15 cellular contexts compared by ENCODE assay signal in genomic region chr11:120945042-120945441, GRCh38.
DNase-seq lines count a peak whose midpoint lies in the region; ATAC-seq, FAIRE-seq and TF ChIP-seq lines count a peak whose summit lies in the region.
"Had no signal": no experiment of that assay in that cellular context is flagged by ENCODE, and none has a peak within 500 bp of the region (broad histone marks: within the 10 kb centered on the region; RNA-seq: fewer than 3 reads in every experiment).

No MANE protein-coding gene starts in this region.

- no peak overlapping the region for H3K27ac ChIP-seq in HCT116 (ENCODE audit: low read depth, low read length)
- no peak overlapping the region for H3K27ac ChIP-seq in VCaP
- no peak overlapping the region for H3K27ac ChIP-seq in liver (ENCODE audit: low read depth in 1 of 2, low read length in 2 of 2)
- H3K27ac ChIP-seq: SK-N-MC had no signal

- no peak overlapping the region for H3K4me2 ChIP-seq in HCT116 (ENCODE audit: low read length)

- no peaks in the 10 kb centered on the region for H4K20me1 ChIP-seq in HCT116 (ENCODE audit: insufficient read depth)

- TF ChIP-seq CTCF in D721Med (IDR thresholded peaks at IDR 0.05; ENCODE audit: insufficient read depth, missing control alignments) (peak; percentile 22), HCT116 (IDR thresholded peaks at IDR 0.05 in 2 of 3, conservative IDR thresholded peaks at IDR 0.05 in 1 of 3; ENCODE audit: borderline replicate concordance in 1 of 3, insufficient read depth in 1 of 3, low read depth in 2 of 3, low read length in 2 of 3) (peak; percentile 24 to 73 (median 64); a peak in 5 of 6 replicates), VCaP (conservative IDR thresholded peaks at IDR 0.05) (peak; percentile 60; the same call in 1 of the 2 replicates), liver (IDR thresholded peaks at IDR 0.05; ENCODE audit: low read depth, low read length, missing input control) (peak; percentile 3)

- CTCF ChIA-PET in HCT116 (lab: Charles Lee) = interaction anchor here (1.4 kb wide), 1 partner anchor 250 kb away, joined by 5 read pairs; no protein-coding TSS in a partner anchor

- no TSS peak for BruUV-seq in HCT116 (replicated peaks; lab: Mats Ljungman, UMichigan)

- H3K36me3 ChIP-seq in HCT116 (ENCODE audit: control insufficient read depth in 1 of 2, insufficient read depth in 2 of 2, low read length in 2 of 2) (no peaks in the 10 kb centered on the region), liver (ENCODE audit: control insufficient read depth in 4 of 4, insufficient read depth in 3 of 4, low read depth in 1 of 4, low read length in 3 of 4) (no peaks in the 10 kb centered on the region)

- H3K9me3 ChIP-seq in HCT116 (ENCODE audit: control insufficient read depth in 1 of 2, insufficient read depth in 1 of 2, low read depth in 1 of 2, low read length in 2 of 2) (peaks cover 4 to 14% of the 10 kb centered on the region in 2 experiments; a peak in 2 of 4 replicates), liver (ENCODE audit: control insufficient read depth in 4 of 4, low read length in 3 of 4) (peaks cover 4 to 15% (median 7%) of the 10 kb centered on the region in 4 donors)

- DNase-seq in D721Med (ENCODE audit: insufficient read length, low spot score) (no peak), HCT116 (ENCODE audit: low read depth, low spot score) (no peak)
- DNase-seq: activated CD4-positive, alpha-beta T cell treated with anti-CD3 and anti-CD28 coated beads for 1 hour; activated T-cell treated with anti-CD3 and anti-CD28 coated beads, Interleukin-2, amount 50 U/mL, for 48 hours; anterior cingulate cortex; effector memory CD4-positive, alpha-beta T cell; glutamatergic neuron; left colon; NCI-H82 had no signal

- no peak; the same call in 1 of the 2 replicates for ATAC-seq in HCT116
- no peak for ATAC-seq in HG03045 (IDR thresholded peaks at IDR 0.05; ENCODE audit: unreplicated experiment)
- ATAC-seq in GM18870 (IDR thresholded peaks at IDR 0.05; ENCODE audit: unreplicated experiment) = no peak
- ATAC-seq in HG02840 (IDR thresholded peaks at IDR 0.05; ENCODE audit: low FRiP score, unreplicated experiment) = no peak
- ATAC-seq: left colon had no signal

- H3K79me2 ChIP-seq in HCT116 (ENCODE audit: insufficient read depth, low read length) = no peaks in the 10 kb centered on the region

- H3K27me3 ChIP-seq in HCT116 (ENCODE audit: insufficient read depth, low read length) = peaks cover 8% of the 10 kb centered on the region; the same call in 1 of the 2 replicates
- peaks cover 0 to 4% (median 0%) of the 10 kb centered on the region in 4 donors for H3K27me3 ChIP-seq in liver (ENCODE audit: control insufficient read depth in 4 of 4, insufficient read depth in 4 of 4, low read length in 3 of 4)

- FAIRE-seq in D721Med (lab: Jason Lieb, UNC) = no peak

- H3K4me1 ChIP-seq in HCT116 (ENCODE audit: control insufficient read depth in 1 of 2, insufficient read depth in 2 of 2, low read length in 2 of 2) = no peaks in the 10 kb centered on the region
- H3K4me1 ChIP-seq in liver (ENCODE audit: control insufficient read depth in 4 of 4, insufficient read depth in 4 of 4, low read length in 3 of 4) = no peaks in the 10 kb centered on the region

- no peak overlapping the region for H3K9ac ChIP-seq in HCT116 (ENCODE audit: low read length)
- no peak overlapping the region for H3K9ac ChIP-seq in liver (ENCODE audit: low read depth in 1 of 2, low read length in 2 of 2)

- no peaks in the 10 kb centered on the region for H3K9me2 ChIP-seq in HCT116 (ENCODE audit: insufficient read depth)

- peak; percentile 44 for TF ChIP-seq RAD21 in HCT116 (IDR thresholded peaks at IDR 0.05; ENCODE audit: low read depth)
- TF ChIP-seq RAD21 in liver (IDR thresholded peaks at IDR 0.05) = peak in 1 of 2 donors; percentile 34

- TF ChIP-seq POLR2A in HCT116 (IDR thresholded peaks at IDR 0.05; ENCODE audit: borderline replicate concordance, extremely low read depth, insufficient read depth, insufficient read length) = no peak

- intact Hi-C loops in HCT116 (cut with micrococcal nuclease) = no loop called here

- RAD21 ChIA-PET in HCT116 (lab: Charles Lee; ENCODE audit: low non-redundant PET in 1 of 2, low total read pairs in 2 of 2, uncharacterized antibody in 2 of 2, unreplicated experiment in 2 of 2) = no interaction called here

- POLR2A ChIA-PET in HCT116 (lab: Charles Lee) = no interaction called here

- H3K4me3 ChIP-seq in HCT116 (replicated peaks in 1 of 2; ENCODE audit: low read depth in 1 of 2, low read length in 2 of 2) (no peak overlapping the region), liver (ENCODE audit: low read depth in 1 of 3, low read length in 3 of 3) (no peak overlapping the region)
- H3K4me3 ChIP-seq: SK-N-MC had no signal

- no peak overlapping the region for H2AFZ ChIP-seq in HCT116 (ENCODE audit: low read depth, low read length, poor library complexity, severe bottlenecking)

- WGBS in liver = 83% methylated on average over 5 of the region's 5 CpGs

TF ChIP-seq in HCT116, 20 proteins besides CTCF, POLR2A, EP300 and RAD21:
- TF ChIP-seq CEBPB (IDR thresholded peaks at IDR 0.05; ENCODE audit: low read depth) (peak; percentile 25; the same call in 1 of the 2 replicates), CBX3 (IDR thresholded peaks at IDR 0.05; ENCODE audit: low read depth) (peak; percentile 69), FOSL1 (IDR thresholded peaks at IDR 0.05; ENCODE audit: low read depth) (no peak), ELF1 (IDR thresholded peaks at IDR 0.05; ENCODE audit: borderline replicate concordance, low read depth) (no peak), ZFX (IDR thresholded peaks at IDR 0.05) (no peak)
TF ChIP-seq in HCT116: peak in this region for 2.

TF ChIP-seq in liver, 16 proteins besides CTCF, POLR2A, EP300 and RAD21:
- TF ChIP-seq RXRA (IDR thresholded peaks at IDR 0.05) (no peak), SP1 (IDR thresholded peaks at IDR 0.05) (no peak), HNF4G (IDR thresholded peaks at IDR 0.05) (no peak), FOXA1 (IDR thresholded peaks at IDR 0.05) (no peak), YY1 (IDR thresholded peaks at IDR 0.05) (no peak)

Comparison
In these comparisons a context has a peak if more than half of its experiments do, and no peak if none do; other contexts are left out.
1. CTCF ChIP-seq: peak in every context shown above with its lines; median percentile 64 in HCT116; 60 in VCaP; 22 in D721Med; 3 in liver.